In the genomic region with DNA sequence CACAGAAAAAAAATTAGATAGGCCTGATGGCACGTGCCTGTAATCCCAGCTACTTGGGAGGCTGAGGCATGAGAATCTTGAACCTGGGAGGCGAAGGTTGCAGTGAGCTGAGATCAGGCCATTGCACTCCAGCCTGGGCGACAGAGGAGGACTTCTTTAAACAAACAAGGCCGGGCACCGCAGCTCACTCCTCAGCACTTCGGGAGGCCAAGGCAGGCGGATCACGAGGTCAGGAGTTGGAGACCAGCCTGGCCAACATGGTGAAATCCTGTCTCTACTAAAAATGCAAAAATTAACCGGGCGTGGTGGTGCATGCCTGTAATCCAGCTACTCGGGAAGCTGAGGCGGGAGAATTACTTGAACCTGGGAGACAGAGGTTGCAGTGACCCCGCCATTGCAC, we compare ENCODE assay signal across 16 cellular contexts. TPM values are rescaled to one million over a fixed set of nuclear protein-coding genes. Genes with fewer than 3 reads are reported as not detected.
"Had no signal": no experiment of that assay in that cellular context is flagged by ENCODE, and none has a peak within 500 bp of the region (broad histone marks: within the 10 kb centered on the region; RNA-seq: fewer than 3 reads in every experiment).

No MANE protein-coding gene starts in this region.

RNA-seq across cellular contexts. Expression of a gene that starts 43.9 kb away (rescaled TPM):
- total RNA-seq: endothelial cell of umbilical vein, epithelial cell of proximal tubule, foreskin keratinocyte, gastroesophageal sphincter, heart left ventricle, left ventricle myocardium inferior, lung microvascular endothelial cell, osteoblast, psoas muscle, renal cortical epithelial cell, sigmoid colon, skeletal muscle tissue, subcutaneous adipose tissue, temporal lobe, uterus had no signal
- polyA plus RNA-seq: neural cell had no signal
